ENCODE assay signal across 19 cellular contexts in the genomic region with DNA sequence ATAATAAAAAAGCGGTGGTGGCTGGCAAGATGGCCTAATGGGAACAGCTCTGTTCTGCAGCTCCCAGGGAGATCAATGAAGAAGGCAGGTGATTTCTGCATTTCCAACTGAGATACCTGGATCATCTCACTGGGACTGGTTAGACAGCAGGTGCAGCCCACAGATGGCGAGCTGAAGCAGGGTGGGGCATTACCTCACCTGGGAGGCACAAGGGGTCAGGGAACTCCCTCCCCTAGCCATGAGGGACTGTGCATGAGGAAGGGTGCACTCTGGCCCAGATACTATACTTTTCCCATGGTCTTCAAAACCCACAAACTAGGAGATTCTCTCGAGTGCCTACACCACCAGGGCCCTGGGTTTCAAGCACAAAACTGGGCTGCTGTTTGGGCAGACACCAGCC. TPM values are rescaled to one million over a fixed set of nuclear protein-coding genes. Genes with fewer than 3 reads are reported as not detected.
DNase-seq lines count a peak whose midpoint lies in the region; ATAC-seq, FAIRE-seq and TF ChIP-seq lines count a peak whose summit lies in the region.
"Had no signal": no experiment of that assay in that cellular context is flagged by ENCODE, and none has a peak within 500 bp of the region (broad histone marks: within the 10 kb centered on the region; RNA-seq: fewer than 3 reads in every experiment).

No MANE protein-coding gene starts in this region.

- H3K36me3 Mint-ChIP-seq in CD8-positive, alpha-beta T cell = peaks cover 23% of the 10 kb centered on the region
- H3K36me3 Mint-ChIP-seq in chondrocyte (ENCODE audit: low read depth) = peaks cover 25% of the 10 kb centered on the region

- H3K4me2 ChIP-seq in trophoblast cell (ENCODE audit: low read length) = no peak overlapping the region
- H3K4me2 ChIP-seq: GM23338 had no signal

- no peak overlapping the region for H3K4me3 Mint-ChIP-seq in CD8-positive, alpha-beta T cell
- H3K4me3 Mint-ChIP-seq in chondrocyte (ENCODE audit: unreplicated experiment) = no peak overlapping the region
- H3K4me3 Mint-ChIP-seq: CD4-positive, alpha-beta memory T cell; GM23338; H9 had no signal

- H4K12ac ChIP-seq in trophoblast cell (ENCODE audit: low read depth, low read length) = no peak overlapping the region

- no peaks in the 10 kb centered on the region for H3K27me3 ChIP-seq in CD8-positive, alpha-beta T cell (ENCODE audit: insufficient read depth, low read length)
- H3K27me3 ChIP-seq in trophoblast cell (ENCODE audit: insufficient read depth, low read length) = no peaks in the 10 kb centered on the region

- H2AFZ ChIP-seq in trophoblast cell (ENCODE audit: insufficient read depth, low read length, poor library complexity) = no peak overlapping the region
- H2AFZ ChIP-seq: GM23338 had no signal

- POLR2A ChIA-PET in CD8-positive, alpha-beta T cell (lab: Charles Lee) = interaction anchor here (1.2 to 1.7 kb wide), 2 partner anchors 11 to 19 kb away, joined by 4 to 5 read pairs; no protein-coding TSS in a partner anchor

- TF ChIP-seq POLR2A in lower leg skin (IDR thresholded peaks at IDR 0.05) = no peak

- no peak overlapping the region for H3K27ac ChIP-seq in CD8-positive, alpha-beta T cell (ENCODE audit: low read depth, low read length)
- H3K27ac ChIP-seq in trophoblast cell (ENCODE audit: low read depth, low read length) = no peak overlapping the region

- H3K14ac ChIP-seq in trophoblast cell (ENCODE audit: low read length) = no peak overlapping the region

- no peak for TF ChIP-seq CTCF in CD8-positive, alpha-beta T cell (IDR thresholded peaks at IDR 0.05)
- TF ChIP-seq CTCF in lower leg skin (IDR thresholded peaks at IDR 0.05) = no peak
- no peak for TF ChIP-seq CTCF in chondrocyte (IDR thresholded peaks at IDR 0.05)

- H3K23ac ChIP-seq in trophoblast cell (ENCODE audit: low read length) = no peak overlapping the region

- no peaks in the 10 kb centered on the region for H3K36me3 ChIP-seq in CD8-positive, alpha-beta T cell (ENCODE audit: insufficient read depth, low read length)
- H3K36me3 ChIP-seq in trophoblast cell (ENCODE audit: control insufficient read depth in 1 of 2, insufficient read depth in 2 of 2, low read length in 2 of 2) = no peaks in the 10 kb centered on the region

- FAIRE-seq in HTR-8/SVneo (lab: Jason Lieb, UNC) = peak; percentile 42
- FAIRE-seq: G401.6, GM12892, GM19239 had no signal

- H3K9me3 ChIP-seq in CD8-positive, alpha-beta T cell (ENCODE audit: low read length) = no peaks in the 10 kb centered on the region
- no peaks in the 10 kb centered on the region for H3K9me3 ChIP-seq in trophoblast cell (ENCODE audit: insufficient read depth, low read depth, low read length)

- DNase-seq in CD8-positive, alpha-beta T cell = no peak
- no peak for DNase-seq in HTR-8/SVneo (ENCODE audit: insufficient read length, low spot score)
- peak; percentile 56 to 60 for DNase-seq in left colon
- no peak for DNase-seq in trophoblast cell
- DNase-seq in NOMO-1 (lab: John Stamatoyannopoulos, UW; ENCODE audit: unreplicated experiment in 2 of 2) = no peak
- DNase-seq in lower leg skin (ENCODE audit: low spot score in 2 of 2) = no peak
- no peak for DNase-seq in chondrocyte (ENCODE audit: low spot score)
- DNase-seq: C1 segment of cervical spinal cord; Caco-2; CD4-positive, alpha-beta memory T cell; DMS153; DND-41; H9 had no signal

- H3K4ac ChIP-seq in trophoblast cell (ENCODE audit: low read depth, low read length) = no peak overlapping the region

- H3K9me3 Mint-ChIP-seq in CD8-positive, alpha-beta T cell = peaks cover 25% of the 10 kb centered on the region
- peaks cover 34% of the 10 kb centered on the region for H3K9me3 Mint-ChIP-seq in chondrocyte (ENCODE audit: low read depth)

- H2AK5ac ChIP-seq in trophoblast cell (ENCODE audit: low read length) = no peak overlapping the region

- H3K18ac ChIP-seq in trophoblast cell (ENCODE audit: low read length) = no peak overlapping the region

- no peak overlapping the region for H4K91ac ChIP-seq in trophoblast cell (ENCODE audit: low read depth, low read length)

- no peak overlapping the region for H3K27ac Mint-ChIP-seq in CD8-positive, alpha-beta T cell
- H3K27ac Mint-ChIP-seq in chondrocyte (ENCODE audit: unreplicated experiment) = no peak overlapping the region
- H3K27ac Mint-ChIP-seq: GM23338, H9 had no signal

- H3K4me1 Mint-ChIP-seq in CD8-positive, alpha-beta T cell (ENCODE audit: low read depth) = peaks cover 22% of the 10 kb centered on the region
- H3K4me1 Mint-ChIP-seq in chondrocyte (ENCODE audit: low read depth) = no peaks in the 10 kb centered on the region
- H3K4me1 Mint-ChIP-seq: GM23338 had no signal

- H2BK5ac ChIP-seq in trophoblast cell (ENCODE audit: low read depth, low read length, poor library complexity) = no peak overlapping the region

- intact Hi-C loops in CD8-positive, alpha-beta T cell (cut with DNase I, micrococcal nuclease) = no loop called here
- intact Hi-C loops in left colon (cut with DNase I, micrococcal nuclease) = no loop called here
- intact Hi-C loops in lower leg skin (cut with DNase I; ENCODE audit: low total_unique reads) = no loop called here

- ATAC-seq in CD8-positive, alpha-beta T cell = peak; percentile 23
- peak; percentile 79 for ATAC-seq in left colon
- no peak for ATAC-seq in HG02763 (IDR thresholded peaks at IDR 0.05; ENCODE audit: unreplicated experiment)
- ATAC-seq: GM23338, HCT116 had no signal

- no peak overlapping the region for H2BK12ac ChIP-seq in trophoblast cell (ENCODE audit: low read length)

- no peaks in the 10 kb centered on the region for H3K79me2 ChIP-seq in trophoblast cell (ENCODE audit: control insufficient read depth, insufficient read depth, low read length, poor library complexity)

- H3K4me3 ChIP-seq in CD8-positive, alpha-beta T cell (ENCODE audit: low read depth, low read length) = no peak overlapping the region
- H3K4me3 ChIP-seq in trophoblast cell (ENCODE audit: low read depth, low read length) (peak overlapping the region; percentile 56), lower leg skin (ENCODE audit: low read depth, poor library complexity, severe bottlenecking) (no peak overlapping the region)
- H3K4me3 ChIP-seq: GM23338 had no signal

- CTCF ChIA-PET in CD8-positive, alpha-beta T cell (lab: Charles Lee) = interaction anchor here (1.0 kb wide), 1 partner anchor 46 kb away, joined by 3 read pairs; no protein-coding TSS in a partner anchor

- no peak overlapping the region for H3K9ac ChIP-seq in trophoblast cell (ENCODE audit: low read length)

- WGBS in trophoblast cell (ENCODE audit: extremely low coverage, insufficient coverage, insufficient read length) = no CpG with 5 or more reads among the region's 3 CpGs
- WGBS in lower leg skin, 2 donors = 87 to 90% methylated on average over 3 of the region's 3 CpGs

- H3K27me3 Mint-ChIP-seq in CD8-positive, alpha-beta T cell (ENCODE audit: low read depth) = no peaks in the 10 kb centered on the region
- H3K27me3 Mint-ChIP-seq in chondrocyte (ENCODE audit: low read depth) = peaks cover 7% of the 10 kb centered on the region
- H3K27me3 Mint-ChIP-seq: CD4-positive, alpha-beta memory T cell had no signal

- H2BK120ac ChIP-seq in trophoblast cell (ENCODE audit: insufficient read depth, low read length, poor library complexity) = no peak overlapping the region

- no peaks in the 10 kb centered on the region for H3K79me1 ChIP-seq in trophoblast cell (ENCODE audit: low read length)

- H4K8ac ChIP-seq in trophoblast cell (ENCODE audit: low read depth, low read length) = no peak overlapping the region

- H3K4me1 ChIP-seq in CD8-positive, alpha-beta T cell (ENCODE audit: insufficient read depth, low read length) = peaks cover 13% of the 10 kb centered on the region
- no peaks in the 10 kb centered on the region for H3K4me1 ChIP-seq in trophoblast cell (ENCODE audit: control insufficient read depth in 1 of 2, insufficient read depth in 2 of 2, low read length in 2 of 2)
- H3K4me1 ChIP-seq: Caco-2 had no signal

RNA-seq across cellular contexts. Expression of gene PTGER4, which starts 45.6 kb away (rescaled TPM):
- total RNA-seq in CD8-positive, alpha-beta T cell = 100 to 1,000 TPM; 334 to 371 TPM
- total RNA-seq in left colon (10 to 100 TPM; 56.7 to 58.2 TPM), lower leg skin (10 to 100 TPM; 14.6 to 27.3 (median 20.8) TPM), chondrocyte (4.3 to 15.4 TPM (median 4.9 TPM) in 3 replicates)
- polyA plus RNA-seq in trophoblast cell (2013) = 0.19 and 0.49 TPM in 2 replicates

Comparison
In these comparisons a context has a peak if more than half of its experiments do, and no peak if none do; other contexts are left out.
1. DNase-seq: peak in left colon (2 of 2); none in CD8-positive, alpha-beta T cell (0 of 7), HTR-8/SVneo (single experiment), trophoblast cell (0 of 2), NOMO-1 (0 of 2), lower leg skin (0 of 2) and chondrocyte (single experiment).
2. RNA of gene PTGER4, which starts 45.6 kb away (total RNA-seq): 334 to 371 TPM in CD8-positive, alpha-beta T cell; 56.7 to 58.2 TPM in left colon, 14.6 to 27.3 TPM in lower leg skin and 4.3 to 15.4 TPM in chondrocyte; every median in the first group is over 4 times any median in the second.